23 cellular contexts compared by ENCODE assay signal in the genomic region with DNA sequence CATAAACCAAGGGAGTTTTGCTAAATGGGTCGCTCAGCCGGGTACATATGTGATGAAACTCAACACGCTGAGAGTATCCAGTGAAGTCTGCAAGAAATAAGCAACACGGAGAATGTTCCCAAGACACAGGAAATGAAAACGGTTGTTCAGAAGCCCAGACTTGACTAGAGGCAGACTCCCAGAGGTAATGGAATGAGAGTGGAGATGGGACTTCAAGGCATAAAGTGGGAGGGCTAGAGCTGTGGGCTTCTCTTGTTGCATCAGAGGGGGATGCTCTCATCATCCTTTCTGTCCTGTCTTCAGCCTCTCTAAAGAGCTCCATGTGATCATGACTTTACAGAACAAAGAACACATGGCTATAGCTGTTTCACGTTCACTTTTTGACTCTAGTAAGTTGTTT.
"Had no signal": no experiment of that assay in that cellular context is flagged by ENCODE, and none has a peak within 500 bp of the region (broad histone marks: within the 10 kb centered on the region; RNA-seq: fewer than 3 reads in every experiment).

No MANE protein-coding gene starts in this region.

- ATAC-seq: HepG2 had no signal

- H3K9ac ChIP-seq: KMS-11 had no signal

- DNase-seq: IMR-90, Kasumi-1, MM.1S, NCI-H1092 treated with DMSO at 0.1 percent for 48 hours, NCI-H1436, NCI-H187, NCI-H2029, NCI-H2081 treated with DMSO at 0.1 percent for 48 hours, NCI-H2171, NCI-H226, NCI-H446, NCI-H510A, NCI-H524 treated with DMSO at 0.1 percent for 48 hours, NCI-H69, NCI-H774, Right ventricle myocardium superior, RPMI8226, SIG-M5 had no signal

- H3K4me3 ChIP-seq: SJSA1, SK-N-MC had no signal

- H3K9me3 ChIP-seq: SJSA1 had no signal

- H3K27me3 ChIP-seq: SJSA1 had no signal

- H3K4me1 ChIP-seq: SJSA1 had no signal

- H3K27ac ChIP-seq: KMS-11, SJSA1, SK-N-MC had no signal

- FAIRE-seq: HepG2, RCC 7860 had no signal

- H3K4me2 ChIP-seq: KMS-11 had no signal

- H3K36me3 ChIP-seq: SJSA1 had no signal
